Comparison of ENCODE assay signal across 18 cellular contexts in the genomic region with DNA sequence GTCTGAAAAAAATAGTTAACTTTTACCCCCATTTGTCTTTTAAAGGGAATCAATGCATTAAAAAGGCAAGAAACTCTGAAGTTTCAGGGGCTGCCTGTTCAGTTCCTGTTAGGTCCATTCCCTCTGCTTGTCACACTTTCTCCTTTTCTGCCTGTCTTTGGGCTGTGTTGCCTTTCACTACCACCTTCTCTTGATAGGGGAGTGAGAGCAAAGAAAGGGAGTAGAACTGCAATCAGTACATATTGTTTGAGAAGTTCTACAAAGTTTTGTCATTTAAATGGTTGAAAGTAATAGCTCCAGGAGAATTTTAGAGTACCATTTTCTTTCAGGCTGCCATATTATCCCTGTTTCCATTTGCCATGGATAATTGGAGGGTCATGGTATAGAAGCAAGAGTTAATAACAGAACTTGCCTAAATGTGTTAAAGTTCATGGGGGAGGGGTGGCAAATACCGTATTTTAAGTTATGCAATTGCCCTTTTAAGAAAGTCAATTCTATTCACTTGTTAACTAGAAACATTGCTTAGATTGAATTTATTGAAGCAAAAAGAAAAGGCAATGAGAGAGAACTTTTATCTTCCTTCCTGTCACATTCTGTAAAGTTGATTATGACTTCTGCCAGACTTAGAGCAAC. TPM values are rescaled to one million over a fixed set of nuclear protein-coding genes. Genes with fewer than 3 reads are reported as not detected.
A peak's percentile ranks its signal among the peaks of the same experiment; 100 is the strongest.
DNase-seq lines count a peak whose midpoint lies in the region; ATAC-seq and TF ChIP-seq lines count a peak whose summit lies in the region.
"Had no signal": no experiment of that assay in that cellular context is flagged by ENCODE, and none has a peak within 500 bp of the region (broad histone marks: within the 10 kb centered on the region; RNA-seq: fewer than 3 reads in every experiment).

No MANE protein-coding gene starts in this region.

- H3K4me1 Mint-ChIP-seq in activated CD8-positive, alpha-beta T cell treated with anti-CD3 and anti-CD28 coated beads for 36 hours (ENCODE audit: low read depth) = peaks cover 9% of the 10 kb centered on the region
- no peaks in the 10 kb centered on the region for H3K4me1 Mint-ChIP-seq in activated CD8-positive, alpha-beta T cell treated with anti-CD3 and anti-CD28 coated beads, Interleukin-2, amount 10 ng/mL, durations not matched to agents 7 days and 5 days (ENCODE audit: low read depth)
- H3K4me1 Mint-ChIP-seq in GM23338 (peaks cover 29% of the 10 kb centered on the region), immature natural killer cell (peaks cover 3 to 10% of the 10 kb centered on the region in 2 donors), mesothelial cell of epicardium (peaks cover 45% of the 10 kb centered on the region)

- H3K36me3 Mint-ChIP-seq in activated CD8-positive, alpha-beta T cell treated with anti-CD3 and anti-CD28 coated beads for 36 hours (ENCODE audit: low read depth) = peaks cover 18% of the 10 kb centered on the region
- H3K36me3 Mint-ChIP-seq in activated CD8-positive, alpha-beta T cell treated with anti-CD3 and anti-CD28 coated beads, Interleukin-2, amount 10 ng/mL, durations not matched to agents 7 days and 5 days (ENCODE audit: low read depth) = peaks cover 24% of the 10 kb centered on the region
- H3K36me3 Mint-ChIP-seq in GM23338 (ENCODE audit: low read depth) (peaks cover 24% of the 10 kb centered on the region), immature natural killer cell (peaks cover 6 to 30% (median 13%) of the 10 kb centered on the region in 3 donors), mesothelial cell of epicardium (peaks cover 21% of the 10 kb centered on the region)

- H3K4me1 ChIP-seq in GM23338 (ENCODE audit: insufficient read depth) (peaks cover 27% of the 10 kb centered on the region), adipocyte (ENCODE audit: control insufficient read depth, insufficient read depth, low read length) (peaks cover 53% of the 10 kb centered on the region)
- H3K4me1 ChIP-seq: BLaER1 treated with 17β-estradiol and CSF1 and Interleukin-3, amounts not matched to agents 10 nM and 100 nM had no signal

- H3K36me3 ChIP-seq in GM23338 (ENCODE audit: insufficient read depth) = no peaks in the 10 kb centered on the region; the same call in 1 of the 2 replicates
- peaks cover 41% of the 10 kb centered on the region for H3K36me3 ChIP-seq in adipocyte (ENCODE audit: control insufficient read depth, insufficient read depth, low read length, severe bottlenecking)

- H3K9ac ChIP-seq in adipocyte (ENCODE audit: low read length) = no peak overlapping the region
- H3K9ac ChIP-seq: BLaER1 treated with 17β-estradiol and CSF1 and Interleukin-3, amounts not matched to agents 10 nM and 100 nM had no signal

- no peaks in the 10 kb centered on the region for H3K79me2 ChIP-seq in GM23338 (replicated peaks; ENCODE audit: insufficient read depth)

- no peaks in the 10 kb centered on the region for H3K9me2 ChIP-seq in GM23338 (ENCODE audit: insufficient read depth)

- POLR2A ChIA-PET in activated CD8-positive, alpha-beta T cell treated with anti-CD3 and anti-CD28 coated beads for 36 hours (lab: Charles Lee) = no interaction called here
- POLR2A ChIA-PET in activated CD8-positive, alpha-beta T cell treated with anti-CD3 and anti-CD28 coated beads, Interleukin-2, amount 10 ng/mL, durations not matched to agents 7 days and 5 days (lab: Charles Lee) = no interaction called here

- peak overlapping the region; percentile 12 for H3K4me2 ChIP-seq in GM23338
- H3K4me2 ChIP-seq: BLaER1 treated with 17β-estradiol and CSF1 and Interleukin-3, amounts not matched to agents 10 nM and 100 nM had no signal

- H3K9me3 Mint-ChIP-seq in activated CD8-positive, alpha-beta T cell treated with anti-CD3 and anti-CD28 coated beads for 36 hours = no peaks in the 10 kb centered on the region
- no peaks in the 10 kb centered on the region for H3K9me3 Mint-ChIP-seq in activated CD8-positive, alpha-beta T cell treated with anti-CD3 and anti-CD28 coated beads, Interleukin-2, amount 10 ng/mL, durations not matched to agents 7 days and 5 days (ENCODE audit: insufficient read depth)
- H3K9me3 Mint-ChIP-seq in GM23338 (no peaks in the 10 kb centered on the region), immature natural killer cell (no peaks in the 10 kb centered on the region), mesothelial cell of epicardium (no peaks in the 10 kb centered on the region)
- H3K9me3 Mint-ChIP-seq: HFFc6 had no signal

- H3K27ac ChIP-seq in GM23338 (ENCODE audit: low read depth) = no peak overlapping the region
- H3K27ac ChIP-seq: BLaER1 treated with 17β-estradiol and CSF1 and Interleukin-3, amounts not matched to agents 10 nM and 100 nM; HL-60 had no signal

- no peaks in the 10 kb centered on the region for H3F3A ChIP-seq in GM23338 (replicated peaks; ENCODE audit: low read depth)

- H3K27ac Mint-ChIP-seq in activated CD8-positive, alpha-beta T cell treated with anti-CD3 and anti-CD28 coated beads for 36 hours = peak overlapping the region; percentile 64
- no peak overlapping the region for H3K27ac Mint-ChIP-seq in activated CD8-positive, alpha-beta T cell treated with anti-CD3 and anti-CD28 coated beads, Interleukin-2, amount 10 ng/mL, durations not matched to agents 7 days and 5 days
- H3K27ac Mint-ChIP-seq in GM23338 (peak overlapping the region; percentile 56), immature natural killer cell (peak overlapping the region in 5 of 6 donors; percentile 11 to 66 (median 62)), mesothelial cell of epicardium (no peak overlapping the region)
- H3K27ac Mint-ChIP-seq: HFFc6 had no signal

- no peaks in the 10 kb centered on the region for H3K27me3 Mint-ChIP-seq in activated CD8-positive, alpha-beta T cell treated with anti-CD3 and anti-CD28 coated beads for 36 hours
- H3K27me3 Mint-ChIP-seq in activated CD8-positive, alpha-beta T cell treated with anti-CD3 and anti-CD28 coated beads, Interleukin-2, amount 10 ng/mL, durations not matched to agents 7 days and 5 days (ENCODE audit: low read depth) = no peaks in the 10 kb centered on the region
- H3K27me3 Mint-ChIP-seq in GM23338 (ENCODE audit: insufficient read depth, low read depth, poor library complexity) (no peaks in the 10 kb centered on the region), immature natural killer cell (ENCODE audit: low read depth in 3 of 3) (peaks cover 0 to 1% (median 0%) of the 10 kb centered on the region in 3 donors), mesothelial cell of epicardium (ENCODE audit: low read depth) (no peaks in the 10 kb centered on the region)

- H3K4me3 Mint-ChIP-seq in activated CD8-positive, alpha-beta T cell treated with anti-CD3 and anti-CD28 coated beads for 36 hours = no peak overlapping the region
- no peak overlapping the region for H3K4me3 Mint-ChIP-seq in activated CD8-positive, alpha-beta T cell treated with anti-CD3 and anti-CD28 coated beads, Interleukin-2, amount 10 ng/mL, durations not matched to agents 7 days and 5 days
- H3K4me3 Mint-ChIP-seq in GM23338 = peak overlapping the region; percentile 20; the same call in 1 of the 3 replicates
- no peak overlapping the region for H3K4me3 Mint-ChIP-seq in immature natural killer cell
- no peak overlapping the region for H3K4me3 Mint-ChIP-seq in mesothelial cell of epicardium
- H3K4me3 Mint-ChIP-seq: HFFc6 had no signal

- H3K9me3 ChIP-seq in adipocyte (ENCODE audit: control insufficient read depth, low read length) = no peaks in the 10 kb centered on the region
- H3K9me3 ChIP-seq: BLaER1 treated with 17β-estradiol and CSF1 and Interleukin-3, amounts not matched to agents 10 nM and 100 nM; Caco-2 had no signal

- H3K4me3 ChIP-seq in GM23338 (no peak overlapping the region), adipocyte (ENCODE audit: low read length) (peak overlapping the region; percentile 51)
- H3K4me3 ChIP-seq: BLaER1 treated with 17β-estradiol and CSF1 and Interleukin-3, amounts not matched to agents 10 nM and 100 nM had no signal

- CTCF ChIA-PET in activated CD8-positive, alpha-beta T cell treated with anti-CD3 and anti-CD28 coated beads for 36 hours (lab: Charles Lee) = no interaction called here
- CTCF ChIA-PET in activated CD8-positive, alpha-beta T cell treated with anti-CD3 and anti-CD28 coated beads, Interleukin-2, amount 10 ng/mL, durations not matched to agents 7 days and 5 days (lab: Charles Lee) = interaction anchor here (0.7 kb wide), 1 partner anchor 13 kb away, joined by 4 read pairs; no protein-coding TSS in a partner anchor

- TF ChIP-seq CTCF in activated CD8-positive, alpha-beta T cell treated with anti-CD3 and anti-CD28 coated beads for 36 hours (IDR thresholded peaks at IDR 0.05) = no peak
- TF ChIP-seq CTCF in GM23338 (conservative IDR thresholded peaks at IDR 0.05; ENCODE audit: low read depth in 2 of 2) (no peak), mesothelial cell of epicardium (IDR thresholded peaks at IDR 0.05; ENCODE audit: unreplicated experiment) (no peak)

- H3K27me3 ChIP-seq in GM23338 (ENCODE audit: insufficient read depth) (no peaks in the 10 kb centered on the region), adipocyte (replicated peaks; ENCODE audit: control insufficient read depth, insufficient read depth, low read length) (no peaks in the 10 kb centered on the region)
- H3K27me3 ChIP-seq: BLaER1 treated with 17β-estradiol and CSF1 and Interleukin-3, amounts not matched to agents 10 nM and 100 nM had no signal

- H2AFZ ChIP-seq in GM23338 = no peak overlapping the region

- no peak for DNase-seq in activated CD8-positive, alpha-beta T cell treated with anti-CD3 and anti-CD28 coated beads for 36 hours
- no peak for DNase-seq in activated CD8-positive, alpha-beta T cell treated with anti-CD3 and anti-CD28 coated beads, Interleukin-2, amount 10 ng/mL, durations not matched to agents 7 days and 5 days
- peak; percentile 35 for DNase-seq in GM23338 (ENCODE audit: low spot score)
- DNase-seq in adipocyte (ENCODE audit: low read depth) = no peak
- no peak for DNase-seq in immature natural killer cell
- no peak for DNase-seq in mesothelial cell of epicardium (ENCODE audit: low spot score in 2 of 2, unreplicated experiment in 2 of 2)
- DNase-seq: 8988T, Caco-2, HFFc6, KG1, NCI-H1092 treated with DMSO at 0.1 percent for 48 hours, NCI-H1694, NCI-H345, SHP77 had no signal

- intact Hi-C loops in activated CD8-positive, alpha-beta T cell treated with anti-CD3 and anti-CD28 coated beads for 36 hours (cut with micrococcal nuclease) = no loop called here

- no peak for ATAC-seq in activated CD8-positive, alpha-beta T cell treated with anti-CD3 and anti-CD28 coated beads for 36 hours
- no peak for ATAC-seq in activated CD8-positive, alpha-beta T cell treated with anti-CD3 and anti-CD28 coated beads, Interleukin-2, amount 10 ng/mL, durations not matched to agents 7 days and 5 days
- ATAC-seq in GM23338 (peak; percentile 88), HG02973 (IDR thresholded peaks at IDR 0.05; ENCODE audit: unreplicated experiment) (no peak), GM21723 (IDR thresholded peaks at IDR 0.05; ENCODE audit: unreplicated experiment) (no peak)

- no peaks in the 10 kb centered on the region; the same call in 1 of the 2 replicates for H4K20me1 ChIP-seq in GM23338 (replicated peaks; ENCODE audit: insufficient read depth)

RNA-seq across cellular contexts. Expression of a gene that starts 38.6 kb away (rescaled TPM):
- 10 to 100 TPM; 43.8 to 50.0 TPM for total RNA-seq in activated CD8-positive, alpha-beta T cell treated with anti-CD3 and anti-CD28 coated beads for 36 hours
- 10 to 100 TPM; 34.2 to 35.1 TPM for total RNA-seq in activated CD8-positive, alpha-beta T cell treated with anti-CD3 and anti-CD28 coated beads, Interleukin-2, amount 10 ng/mL, durations not matched to agents 7 days and 5 days
- 42.8 and 64.0 TPM in 2 replicates for total RNA-seq in GM23338 (2014; rRNA removed; shearing (Covaris generic))
- polyA plus RNA-seq in GM23338 (2016; fragmentation: Nextera tagmentation; extraction: Ambion mirVana) = 147 and 153 TPM in 2 replicates
- 10 to 100 TPM; 60.8 to 83.4 (median 65.0) TPM for polyA plus RNA-seq in immature natural killer cell
- 35.3 to 39.3 TPM (median 37.5 TPM) in 3 replicates for total RNA-seq in mesothelial cell of epicardium

RNA-seq across cellular contexts. Expression of a gene that starts 39.0 kb away (rescaled TPM):
- 1 to 10 TPM; 1.6 to 2.0 TPM for total RNA-seq in activated CD8-positive, alpha-beta T cell treated with anti-CD3 and anti-CD28 coated beads for 36 hours
- under 1 TPM in 1 of 2 experiments, not detected in 1; 0.44 TPM for total RNA-seq in activated CD8-positive, alpha-beta T cell treated with anti-CD3 and anti-CD28 coated beads, Interleukin-2, amount 10 ng/mL, durations not matched to agents 7 days and 5 days
- total RNA-seq in GM23338 (2014; rRNA removed; shearing (Covaris generic)) = 2.1 and 5.6 TPM in 2 replicates
- 4.2 and 5.2 TPM in 2 replicates for polyA plus RNA-seq in GM23338 (2016; fragmentation: Nextera tagmentation; extraction: Ambion mirVana)
- under 1 TPM in 1 of 3 donors, not detected in 2; 0.28 TPM for polyA plus RNA-seq in immature natural killer cell
- total RNA-seq in mesothelial cell of epicardium = 8.4 to 9.8 TPM (median 8.9 TPM) in 3 replicates

Comparison
In these comparisons a context has a peak if more than half of its experiments do, and no peak if none do; other contexts are left out.
1. H3K27ac Mint-ChIP-seq: peak in activated CD8-positive, alpha-beta T cell treated with anti-CD3 and anti-CD28 coated beads for 36 hours (single experiment), GM23338 (single experiment) and immature natural killer cell (5 of 6); none in activated CD8-positive, alpha-beta T cell treated with anti-CD3 and anti-CD28 coated beads, Interleukin-2, amount 10 ng/mL, durations not matched to agents 7 days and 5 days (single experiment) and mesothelial cell of epicardium (single experiment).